In genomic region chr7:497946-498655, GRCh38 we compare ENCODE assay signal across 19 cellular contexts. TPM values are rescaled to one million over a fixed set of nuclear protein-coding genes. Genes with fewer than 3 reads are reported as not detected.
A peak's percentile ranks its signal among the peaks of the same experiment; 100 is the strongest.
DNase-seq lines count a peak whose midpoint lies in the region; ATAC-seq and TF ChIP-seq lines count a peak whose summit lies in the region.
"Had no signal": no experiment of that assay in that cellular context is flagged by ENCODE, and none has a peak within 500 bp of the region (broad histone marks: within the 10 kb centered on the region; RNA-seq: fewer than 3 reads in every experiment).

No MANE protein-coding gene starts in this region.

- H3K27ac Mint-ChIP-seq in activated naive CD8-positive, alpha-beta T cell: peak overlapping the region; percentile 13
- no peak overlapping the region for H3K27ac Mint-ChIP-seq in activated naive CD8-positive, alpha-beta T cell treated with anti-CD3 and anti-CD28 coated beads, Interleukin-2, amount 50 U/mL, for 24 hours
- H3K27ac Mint-ChIP-seq in nephron progenitor cell: no peak overlapping the region
- H3K27ac Mint-ChIP-seq: activated CD8-positive, alpha-beta T cell treated with anti-CD3 and anti-CD28 coated beads, Interleukin-2, amount 10 ng/mL, durations not matched to agents 7 days and 5 days; activated T-helper 17 cell treated with anti-CD3 and anti-CD28 coated beads, Interleukin-2, amount 50 U/mL, for 72 hours; CD14-positive monocyte had no signal

- H3K9me3 Mint-ChIP-seq in activated naive CD8-positive, alpha-beta T cell (ENCODE audit: low read depth): no peaks in the 10 kb centered on the region
- no peaks in the 10 kb centered on the region for H3K9me3 Mint-ChIP-seq in activated naive CD8-positive, alpha-beta T cell treated with anti-CD3 and anti-CD28 coated beads, Interleukin-2, amount 50 U/mL, for 24 hours
- peaks cover 4% of the 10 kb centered on the region for H3K9me3 Mint-ChIP-seq in nephron progenitor cell
- H3K9me3 Mint-ChIP-seq: activated T-helper 17 cell treated with anti-CD3 and anti-CD28 coated beads, Interleukin-2, amount 50 U/mL, for 72 hours; stimulated activated effector memory CD8-positive, alpha-beta T cell treated with anti-CD3 and anti-CD28 coated beads, Interleukin-12 subunit alpha, Interleukin-12 subunit beta, amount 100 ng/mL, for 72 hours had no signal

- H3K27ac ChIP-seq in cingulate gyrus (ENCODE audit: low read depth, low read length): peak overlapping the region; percentile 98
- H3K27ac ChIP-seq in temporal lobe (ENCODE audit: low read depth, low read length): peak overlapping the region; percentile 100

- ATAC-seq in activated naive CD8-positive, alpha-beta T cell treated with anti-CD3 and anti-CD28 coated beads, Interleukin-2, amount 50 U/mL, for 24 hours: no peak
- ATAC-seq: activated CD8-positive, alpha-beta T cell treated with anti-CD3 and anti-CD28 coated beads, Interleukin-2, amount 10 ng/mL, durations not matched to agents 7 days and 5 days; activated T-helper 17 cell treated with anti-CD3 and anti-CD28 coated beads, Interleukin-2, amount 50 U/mL, for 72 hours; stimulated activated effector memory CD8-positive, alpha-beta T cell treated with anti-CD3 and anti-CD28 coated beads, Interleukin-12 subunit alpha, Interleukin-12 subunit beta, amount 100 ng/mL, for 72 hours had no signal

- H3K36me3 Mint-ChIP-seq in activated naive CD8-positive, alpha-beta T cell: peaks cover 3% of the 10 kb centered on the region
- H3K36me3 Mint-ChIP-seq in activated naive CD8-positive, alpha-beta T cell treated with anti-CD3 and anti-CD28 coated beads, Interleukin-2, amount 50 U/mL, for 24 hours (ENCODE audit: low read depth): peaks cover 14% of the 10 kb centered on the region
- peaks cover 40% of the 10 kb centered on the region for H3K36me3 Mint-ChIP-seq in nephron progenitor cell (ENCODE audit: low read depth)
- H3K36me3 Mint-ChIP-seq: CD14-positive monocyte had no signal

- H3K27me3 Mint-ChIP-seq in activated naive CD8-positive, alpha-beta T cell: no peaks in the 10 kb centered on the region
- H3K27me3 Mint-ChIP-seq in activated naive CD8-positive, alpha-beta T cell treated with anti-CD3 and anti-CD28 coated beads, Interleukin-2, amount 50 U/mL, for 24 hours: no peaks in the 10 kb centered on the region
- H3K27me3 Mint-ChIP-seq in nephron progenitor cell (ENCODE audit: low read depth, poor library complexity): peaks cover 9% of the 10 kb centered on the region
- H3K27me3 Mint-ChIP-seq: activated T-helper 17 cell treated with anti-CD3 and anti-CD28 coated beads, Interleukin-2, amount 50 U/mL, for 72 hours had no signal

- H3K4me1 Mint-ChIP-seq in activated naive CD8-positive, alpha-beta T cell (ENCODE audit: low read depth): peaks cover 9% of the 10 kb centered on the region
- peaks cover 4% of the 10 kb centered on the region for H3K4me1 Mint-ChIP-seq in activated naive CD8-positive, alpha-beta T cell treated with anti-CD3 and anti-CD28 coated beads, Interleukin-2, amount 50 U/mL, for 24 hours
- H3K4me1 Mint-ChIP-seq in nephron progenitor cell: peaks cover 25% of the 10 kb centered on the region
- H3K4me1 Mint-ChIP-seq: activated T-helper 17 cell treated with anti-CD3 and anti-CD28 coated beads, Interleukin-2, amount 50 U/mL, for 72 hours; CD14-positive monocyte had no signal

- no peak for TF ChIP-seq CTCF in nephron progenitor cell (IDR thresholded peaks at IDR 0.05)

- no peak for DNase-seq in activated naive CD8-positive, alpha-beta T cell treated with anti-CD3 and anti-CD28 coated beads, Interleukin-2, amount 50 U/mL, for 24 hours
- peak; percentile 36 for DNase-seq in middle frontal gyrus (ENCODE audit: extremely low spot score, low spot score)
- DNase-seq in HCEC 1CT: no peak
- DNase-seq in activated naive CD4-positive, alpha-beta T cell treated with anti-CD3 and anti-CD28 coated beads, Interleukin-2, amount 50 U/mL, for 16 hours: no peak
- DNase-seq in nephron progenitor cell: no peak
- DNase-seq: 8988T; activated CD8-positive, alpha-beta T cell treated with anti-CD3 and anti-CD28 coated beads, Interleukin-2, amount 10 ng/mL, durations not matched to agents 7 days and 5 days; cortex of kidney; DMS79; KBM-7; NCI-H2171; NCI-H82; SW 1271 had no signal

- peak overlapping the region; percentile 2 for H3K4me3 Mint-ChIP-seq in activated naive CD8-positive, alpha-beta T cell
- H3K4me3 Mint-ChIP-seq in activated naive CD8-positive, alpha-beta T cell treated with anti-CD3 and anti-CD28 coated beads, Interleukin-2, amount 50 U/mL, for 24 hours: no peak overlapping the region
- H3K4me3 Mint-ChIP-seq in nephron progenitor cell: no peak overlapping the region
- H3K4me3 Mint-ChIP-seq: activated CD8-positive, alpha-beta T cell treated with anti-CD3 and anti-CD28 coated beads, Interleukin-2, amount 10 ng/mL, durations not matched to agents 7 days and 5 days; activated T-helper 17 cell treated with anti-CD3 and anti-CD28 coated beads, Interleukin-2, amount 50 U/mL, for 72 hours; CD14-positive monocyte; stimulated activated effector memory CD8-positive, alpha-beta T cell treated with anti-CD3 and anti-CD28 coated beads, Interleukin-12 subunit alpha, Interleukin-12 subunit beta, amount 100 ng/mL, for 72 hours had no signal

RNA-seq across cellular contexts. Expression of gene PDGFA, which starts 21.5 kb away (rescaled TPM):
- 19.7 TPM for total RNA-seq in temporal lobe
